Comparison of ENCODE assay signal across 1 cellular context in genomic region chr18:34158881-34159690, GRCh38.
TF ChIP-seq lines count a peak whose summit lies in the region.

No MANE protein-coding gene starts in this region.

TF ChIP-seq in HEK293, 187 proteins besides CTCF, POLR2A, EP300 and RAD21 (continued from another document):
- TF ChIP-seq, protein P1, sequence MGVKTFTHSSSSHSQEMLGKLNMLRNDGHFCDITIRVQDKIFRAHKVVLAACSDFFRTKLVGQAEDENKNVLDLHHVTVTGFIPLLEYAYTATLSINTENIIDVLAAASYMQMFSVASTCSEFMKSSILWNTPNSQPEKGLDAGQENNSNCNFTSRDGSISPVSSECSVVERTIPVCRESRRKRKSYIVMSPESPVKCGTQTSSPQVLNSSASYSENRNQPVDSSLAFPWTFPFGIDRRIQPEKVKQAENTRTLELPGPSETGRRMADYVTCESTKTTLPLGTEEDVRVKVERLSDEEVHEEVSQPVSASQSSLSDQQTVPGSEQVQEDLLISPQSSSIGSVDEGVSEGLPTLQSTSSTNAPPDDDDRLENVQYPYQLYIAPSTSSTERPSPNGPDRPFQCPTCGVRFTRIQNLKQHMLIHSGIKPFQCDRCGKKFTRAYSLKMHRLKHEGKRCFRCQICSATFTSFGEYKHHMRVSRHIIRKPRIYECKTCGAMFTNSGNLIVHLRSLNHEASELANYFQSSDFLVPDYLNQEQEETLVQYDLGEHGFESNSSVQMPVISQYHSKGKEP (tag by site-specific recombination; IDR thresholded peaks at IDR 0.05): no peak
- TF ChIP-seq, protein P2, sequence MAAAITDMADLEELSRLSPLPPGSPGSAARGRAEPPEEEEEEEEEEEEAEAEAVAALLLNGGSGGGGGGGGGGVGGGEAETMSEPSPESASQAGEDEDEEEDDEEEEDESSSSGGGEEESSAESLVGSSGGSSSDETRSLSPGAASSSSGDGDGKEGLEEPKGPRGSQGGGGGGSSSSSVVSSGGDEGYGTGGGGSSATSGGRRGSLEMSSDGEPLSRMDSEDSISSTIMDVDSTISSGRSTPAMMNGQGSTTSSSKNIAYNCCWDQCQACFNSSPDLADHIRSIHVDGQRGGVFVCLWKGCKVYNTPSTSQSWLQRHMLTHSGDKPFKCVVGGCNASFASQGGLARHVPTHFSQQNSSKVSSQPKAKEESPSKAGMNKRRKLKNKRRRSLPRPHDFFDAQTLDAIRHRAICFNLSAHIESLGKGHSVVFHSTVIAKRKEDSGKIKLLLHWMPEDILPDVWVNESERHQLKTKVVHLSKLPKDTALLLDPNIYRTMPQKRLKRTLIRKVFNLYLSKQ (tag by site-specific recombination; IDR thresholded peaks at IDR 0.05; ENCODE audit: borderline replicate concordance): no peak
- no peak for TF ChIP-seq ZNF266 (tag by site-specific recombination; IDR thresholded peaks at IDR 0.05; ENCODE audit: low read depth)
- 0 out of 2 replicates have a peak, but pooled peaks have one; percentile 28 for TF ChIP-seq ZSCAN30 (tag by site-specific recombination; IDR thresholded peaks at IDR 0.05)
- TF ChIP-seq, protein P3, sequence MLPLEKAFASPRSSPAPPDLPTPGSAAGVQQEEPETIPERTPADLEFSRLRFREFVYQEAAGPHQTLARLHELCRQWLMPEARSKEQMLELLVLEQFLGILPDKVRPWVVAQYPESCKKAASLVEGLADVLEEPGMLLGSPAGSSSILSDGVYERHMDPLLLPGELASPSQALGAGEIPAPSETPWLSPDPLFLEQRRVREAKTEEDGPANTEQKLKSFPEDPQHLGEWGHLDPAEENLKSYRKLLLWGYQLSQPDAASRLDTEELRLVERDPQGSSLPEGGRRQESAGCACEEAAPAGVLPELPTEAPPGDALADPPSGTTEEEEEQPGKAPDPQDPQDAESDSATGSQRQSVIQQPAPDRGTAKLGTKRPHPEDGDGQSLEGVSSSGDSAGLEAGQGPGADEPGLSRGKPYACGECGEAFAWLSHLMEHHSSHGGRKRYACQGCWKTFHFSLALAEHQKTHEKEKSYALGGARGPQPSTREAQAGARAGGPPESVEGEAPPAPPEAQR (tag by site-specific recombination; IDR thresholded peaks at IDR 0.05): no peak
